Comparison of ENCODE assay signal across 20 cellular contexts in the genomic region with DNA sequence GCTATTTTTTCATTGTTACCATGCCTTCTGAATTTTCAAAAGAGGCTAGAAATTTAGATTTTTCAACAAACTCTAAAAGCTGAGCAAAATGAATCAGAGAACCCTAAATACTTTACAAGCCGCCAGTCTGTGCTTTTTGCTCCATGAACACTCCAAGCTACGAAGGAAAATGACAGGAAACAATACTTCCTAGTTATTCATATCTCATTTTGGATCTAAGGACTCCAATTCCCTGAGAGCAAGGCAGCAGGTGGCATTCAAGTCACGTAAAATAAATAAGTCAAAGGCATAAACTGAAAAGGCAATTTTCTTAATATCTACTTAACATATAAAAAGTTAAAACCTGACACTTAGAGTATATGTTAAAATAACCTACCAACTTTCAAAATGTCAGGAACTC.
"Had no signal": no experiment of that assay in that cellular context is flagged by ENCODE, and none has a peak within 500 bp of the region (broad histone marks: within the 10 kb centered on the region; RNA-seq: fewer than 3 reads in every experiment).

No MANE protein-coding gene starts in this region.

- H3K4me1 ChIP-seq: left lung, lower lobe of right lung, pancreas, right lobe of liver, uterus had no signal

- FAIRE-seq: pancreas had no signal

- H3K4me2 ChIP-seq: hepatocyte, smooth muscle cell had no signal

- DNase-seq: islet precursor cell; left lung; lower lobe of right lung; mesendoderm; naive thymus-derived CD4-positive, alpha-beta T cell; pancreas; psoas muscle; right lobe of liver; stimulated activated CD4-positive, alpha-beta T cell treated with anti-CD3 and anti-CD28 coated beads, Interleukin-1b, Interleukin-23, amount 100 ng/mL, for 48 hours; stimulated activated CD4-positive, alpha-beta T cell treated with anti-CD3 and anti-CD28 coated beads, Interleukin-2, amount 100 ng/mL, for 48 hours; stimulated activated CD4-positive, alpha-beta T cell treated with anti-CD3 and anti-CD28 coated beads, Interleukin-4, amount 100 ng/mL, for 4 hours; stimulated activated CD8-positive, alpha-beta memory T cell treated with anti-CD3 and anti-CD28 coated beads, Interleukin-4, amount 100 ng/mL, for 48 hours; stimulated activated naive CD4-positive, alpha-beta T cell treated with Interleukin-2 at 50 U/mL for 16 hours; stimulated activated naive CD8-positive, alpha-beta T cell treated with anti-CD3 and anti-CD28 coated beads, Interleukin-15, amount 100 ng/mL, for 72 hours; substantia nigra; uterus had no signal

- H3K27ac ChIP-seq: hepatocyte, left lung, lower lobe of right lung, pancreas, psoas muscle, right atrium auricular region, right lobe of liver, tibial nerve, uterus had no signal

- H3K4me3 ChIP-seq: hepatocyte, left lung, lower lobe of right lung, pancreas, psoas muscle, right atrium auricular region, right lobe of liver, smooth muscle cell, tibial nerve, uterus had no signal

- H3K27me3 ChIP-seq: hepatocyte, left lung, pancreas, right atrium auricular region, right lobe of liver, tibial nerve, uterus had no signal

- H2AFZ ChIP-seq: hepatocyte had no signal

- H3K36me3 ChIP-seq: left lung, lower lobe of right lung, pancreas, right atrium auricular region, right lobe of liver, uterus had no signal

- H3K9me3 ChIP-seq: pancreas, psoas muscle, right lobe of liver, uterus had no signal
